ENCODE assay signal across 9 cellular contexts in genomic region chr13:30346789-30347167, GRCh38. TPM values are rescaled to one million over a fixed set of nuclear protein-coding genes. Genes with fewer than 3 reads are reported as not detected.
DNase-seq lines count a peak whose midpoint lies in the region; ATAC-seq and TF ChIP-seq lines count a peak whose summit lies in the region.
"Had no signal": no experiment of that assay in that cellular context is flagged by ENCODE, and none has a peak within 500 bp of the region (broad histone marks: within the 10 kb centered on the region; RNA-seq: fewer than 3 reads in every experiment).

No MANE protein-coding gene starts in this region.

- no peaks in the 10 kb centered on the region for H3K9me3 ChIP-seq in stomach smooth muscle (ENCODE audit: control insufficient read depth in 2 of 2, low read length in 2 of 2)

- H3K27ac Mint-ChIP-seq in activated naive CD4-positive, alpha-beta T cell treated with anti-CD3 and anti-CD28 coated beads, Interleukin-2, amount 50 U/mL, for 24 hours = peak overlapping the region; percentile 56
- peak overlapping the region; percentile 79 for H3K27ac Mint-ChIP-seq in activated T-helper 1 cell treated with anti-CD3 and anti-CD28 coated beads, Interleukin-12 subunit alpha, Interleukin-12 subunit beta, Interleukin-2, Interleukin-4 antibody, amounts not matched to agents 30 ng/mL and 10 ng/mL and 1 ng/mL, durations not matched to agents 14 hours and 24 hours and 36 hours

- ATAC-seq in HG02870 (IDR thresholded peaks at IDR 0.05; ENCODE audit: unreplicated experiment) (peak; percentile 26), GM21526 (IDR thresholded peaks at IDR 0.05; ENCODE audit: low FRiP score, unreplicated experiment) (no peak), omental fat pad (ENCODE audit: low FRiP score) (no peak)

- no peak overlapping the region for H3K4me3 ChIP-seq in stomach smooth muscle (ENCODE audit: low read length in 2 of 2)

- intact Hi-C loops in activated T-helper 1 cell treated with anti-CD3 and anti-CD28 coated beads, Interleukin-12 subunit alpha, Interleukin-12 subunit beta, Interleukin-2, Interleukin-4 antibody, amounts not matched to agents 30 ng/mL and 10 ng/mL and 1 ng/mL, durations not matched to agents 14 hours and 24 hours and 36 hours (cut with micrococcal nuclease) = loop anchor here (2.0 kb wide), 2 partner anchors 30 to 48 kb away; no protein-coding TSS in a partner anchor

- H3K36me3 Mint-ChIP-seq in activated naive CD4-positive, alpha-beta T cell treated with anti-CD3 and anti-CD28 coated beads, Interleukin-2, amount 50 U/mL, for 24 hours = peaks cover 1% of the 10 kb centered on the region
- H3K36me3 Mint-ChIP-seq in activated T-helper 1 cell treated with anti-CD3 and anti-CD28 coated beads, Interleukin-12 subunit alpha, Interleukin-12 subunit beta, Interleukin-2, Interleukin-4 antibody, amounts not matched to agents 30 ng/mL and 10 ng/mL and 1 ng/mL, durations not matched to agents 14 hours and 24 hours and 36 hours (ENCODE audit: low read depth) = peaks cover 37% of the 10 kb centered on the region

- peaks cover 13% of the 10 kb centered on the region for H3K4me1 ChIP-seq in stomach smooth muscle (ENCODE audit: control insufficient read depth, insufficient read depth, low read length)

- H3K4me3 Mint-ChIP-seq in activated naive CD4-positive, alpha-beta T cell treated with anti-CD3 and anti-CD28 coated beads, Interleukin-2, amount 50 U/mL, for 24 hours = peak overlapping the region; percentile 63
- H3K4me3 Mint-ChIP-seq in activated T-helper 1 cell treated with anti-CD3 and anti-CD28 coated beads, Interleukin-12 subunit alpha, Interleukin-12 subunit beta, Interleukin-2, Interleukin-4 antibody, amounts not matched to agents 30 ng/mL and 10 ng/mL and 1 ng/mL, durations not matched to agents 14 hours and 24 hours and 36 hours = peak overlapping the region; percentile 56

- no peaks in the 10 kb centered on the region for H3K36me3 ChIP-seq in stomach smooth muscle (ENCODE audit: control insufficient read depth in 2 of 2, insufficient read depth in 2 of 2, low read length in 2 of 2)
- H3K36me3 ChIP-seq: WERI-Rb-1 had no signal

- H3K27me3 ChIP-seq in stomach smooth muscle (ENCODE audit: control insufficient read depth in 1 of 2, insufficient read depth in 2 of 2, low read length in 2 of 2) = no peaks in the 10 kb centered on the region

- peak overlapping the region; percentile 49 for H3K27ac ChIP-seq in stomach smooth muscle (ENCODE audit: low read length)
- H3K27ac ChIP-seq: WERI-Rb-1 had no signal

- TF ChIP-seq CTCF in omental fat pad (IDR thresholded peaks at IDR 0.05) = no peak

- H3K4me1 Mint-ChIP-seq in activated naive CD4-positive, alpha-beta T cell treated with anti-CD3 and anti-CD28 coated beads, Interleukin-2, amount 50 U/mL, for 24 hours = peaks cover 50% of the 10 kb centered on the region
- peaks cover 46% of the 10 kb centered on the region for H3K4me1 Mint-ChIP-seq in activated T-helper 1 cell treated with anti-CD3 and anti-CD28 coated beads, Interleukin-12 subunit alpha, Interleukin-12 subunit beta, Interleukin-2, Interleukin-4 antibody, amounts not matched to agents 30 ng/mL and 10 ng/mL and 1 ng/mL, durations not matched to agents 14 hours and 24 hours and 36 hours (ENCODE audit: low read depth)

- no peak for DNase-seq in activated naive CD4-positive, alpha-beta T cell (lab: John Stamatoyannopoulos, UW)
- peak; percentile 9 for DNase-seq in activated T-helper 1 cell treated with anti-CD3 and anti-CD28 coated beads, Interleukin-12 subunit alpha, Interleukin-12 subunit beta, Interleukin-2, Interleukin-4 antibody, amounts not matched to agents 30 ng/mL and 10 ng/mL and 1 ng/mL, durations not matched to agents 14 hours and 24 hours and 36 hours (ENCODE audit: low spot score)
- no peak for DNase-seq in stimulated activated CD8-positive, alpha-beta memory T cell treated with anti-CD3 and anti-CD28 coated beads, Interleukin-4, amount 100 ng/mL, for 48 hours
- DNase-seq in omental fat pad (ENCODE audit: low spot score) = no peak
- DNase-seq: WERI-Rb-1 had no signal

- H3K27me3 Mint-ChIP-seq in activated naive CD4-positive, alpha-beta T cell treated with anti-CD3 and anti-CD28 coated beads, Interleukin-2, amount 50 U/mL, for 24 hours = no peaks in the 10 kb centered on the region
- peaks cover 2% of the 10 kb centered on the region for H3K27me3 Mint-ChIP-seq in activated T-helper 1 cell treated with anti-CD3 and anti-CD28 coated beads, Interleukin-12 subunit alpha, Interleukin-12 subunit beta, Interleukin-2, Interleukin-4 antibody, amounts not matched to agents 30 ng/mL and 10 ng/mL and 1 ng/mL, durations not matched to agents 14 hours and 24 hours and 36 hours (ENCODE audit: insufficient read depth)

- no peaks in the 10 kb centered on the region for H3K9me3 Mint-ChIP-seq in activated naive CD4-positive, alpha-beta T cell treated with anti-CD3 and anti-CD28 coated beads, Interleukin-2, amount 50 U/mL, for 24 hours
- peaks cover 15% of the 10 kb centered on the region for H3K9me3 Mint-ChIP-seq in activated T-helper 1 cell treated with anti-CD3 and anti-CD28 coated beads, Interleukin-12 subunit alpha, Interleukin-12 subunit beta, Interleukin-2, Interleukin-4 antibody, amounts not matched to agents 30 ng/mL and 10 ng/mL and 1 ng/mL, durations not matched to agents 14 hours and 24 hours and 36 hours

- H3K9ac ChIP-seq in stomach smooth muscle (ENCODE audit: low read length in 2 of 2) = no peak overlapping the region

RNA-seq across cellular contexts. Expression of gene KATNAL1, which starts 39.4 kb away (rescaled TPM):
- total RNA-seq in activated T-helper 1 cell treated with anti-CD3 and anti-CD28 coated beads, Interleukin-12 subunit alpha, Interleukin-12 subunit beta, Interleukin-2, Interleukin-4 antibody, amounts not matched to agents 30 ng/mL and 10 ng/mL and 1 ng/mL, durations not matched to agents 14 hours and 24 hours and 36 hours = 8.2 and 8.5 TPM in 2 replicates
- total RNA-seq in omental fat pad = 10 to 100 TPM in 3 of 4 donors, 1 to 10 TPM in 1; 8.9 to 27.6 (median 21.4) TPM
